Comparison of ENCODE assay signal across 10 cellular contexts in genomic region chr17:78180083-78180482, GRCh38. TPM values are rescaled to one million over a fixed set of nuclear protein-coding genes. Genes with fewer than 3 reads are reported as not detected.
DNase-seq lines count a peak whose midpoint lies in the region; ATAC-seq and TF ChIP-seq lines count a peak whose summit lies in the region.
"Had no signal": no experiment of that assay in that cellular context is flagged by ENCODE, and none has a peak within 500 bp of the region (broad histone marks: within the 10 kb centered on the region; RNA-seq: fewer than 3 reads in every experiment).

No MANE protein-coding gene starts in this region.

- H3K27me3 ChIP-seq in BLaER1 (no peaks in the 10 kb centered on the region), psoas muscle (ENCODE audit: insufficient read depth in 3 of 3, low read length in 2 of 3) (no peaks in the 10 kb centered on the region)

- H3K4me2 ChIP-seq in BLaER1 (peak overlapping the region; percentile 62), OCI-LY7 (ENCODE audit: low read length) (peak overlapping the region; percentile 1; the same call in 1 of the 2 replicates)

- H3K4me3 ChIP-seq in BLaER1: no peak overlapping the region
- H3K4me3 ChIP-seq in OCI-LY7 (ENCODE audit: low read depth, low read length, poor library complexity, severe bottlenecking): no peak overlapping the region
- H3K4me3 ChIP-seq in psoas muscle: no peak overlapping the region

- no peaks in the 10 kb centered on the region for H3K27me3 Mint-ChIP-seq in effector memory CD8-positive, alpha-beta T cell

- no peak for TF ChIP-seq POLR2A in erythroblast (IDR thresholded peaks at IDR 0.05; ENCODE audit: low read length)

- POLR2A ChIA-PET in OCI-LY7 (lab: Charles Lee): interaction anchor here (0.5 to 1.4 kb wide), 3 partner anchors 10 to 13 kb away, joined by 3 to 5 read pairs (median 5); no protein-coding TSS in a partner anchor

- no peak for DNase-seq in OCI-LY7 (ENCODE audit: low spot score)
- DNase-seq in effector memory CD8-positive, alpha-beta T cell: no peak
- DNase-seq in psoas muscle: no peak
- DNase-seq in substantia nigra (lab: John Stamatoyannopoulos, UW): no peak
- DNase-seq in erythroblast (lab: John Stamatoyannopoulos, UW): no peak
- no peak for DNase-seq in NCI-H345 treated with DMSO at 0.1 percent for 48 hours (lab: John Stamatoyannopoulos, UW; ENCODE audit: unreplicated experiment)
- DNase-seq: activated T-cell treated with anti-CD3 and anti-CD28 coated beads, Interleukin-2, amount 50 U/mL, for 1 hour; NCI-H82 had no signal

- no peaks in the 10 kb centered on the region for H3K9me2 ChIP-seq in OCI-LY7 (ENCODE audit: insufficient read depth, low read length)

- ATAC-seq in effector memory CD8-positive, alpha-beta T cell (replicated peaks): peak; percentile 55
- ATAC-seq in psoas muscle (no peak), HG03196 (IDR thresholded peaks at IDR 0.05; ENCODE audit: unreplicated experiment) (no peak)

- H3K79me2 ChIP-seq in OCI-LY7 (ENCODE audit: insufficient read depth, low read depth, low read length): peaks cover 2% of the 10 kb centered on the region; the same call in 1 of the 2 replicates

- H3K9me3 ChIP-seq in BLaER1 (no peaks in the 10 kb centered on the region), OCI-LY7 (ENCODE audit: low read length) (no peaks in the 10 kb centered on the region), psoas muscle (no peaks in the 10 kb centered on the region)

- H3K27ac Mint-ChIP-seq in effector memory CD8-positive, alpha-beta T cell: peak overlapping the region; percentile 74 to 80

- TF ChIP-seq CTCF in OCI-LY7 (conservative IDR thresholded peaks at IDR 0.05; ENCODE audit: low read length): no peak
- TF ChIP-seq CTCF in psoas muscle (IDR thresholded peaks at IDR 0.05): no peak

- H2AFZ ChIP-seq in OCI-LY7 (ENCODE audit: low read length): no peak overlapping the region

- H3K36me3 ChIP-seq in BLaER1 (peaks cover 83% of the 10 kb centered on the region), OCI-LY7 (ENCODE audit: insufficient read depth, low read length) (peaks cover 60% of the 10 kb centered on the region), psoas muscle (ENCODE audit: insufficient read depth in 1 of 2, low read depth in 1 of 2) (no peaks in the 10 kb centered on the region)

- peak overlapping the region; percentile 13 to 68 for H3K4me3 Mint-ChIP-seq in effector memory CD8-positive, alpha-beta T cell

- CTCF ChIA-PET in OCI-LY7 (lab: Charles Lee; ENCODE audit: unreplicated experiment): no interaction called here

- peak overlapping the region; percentile 74 for H3K27ac ChIP-seq in BLaER1
- H3K27ac ChIP-seq in OCI-LY7 (ENCODE audit: low read depth, low read length, poor library complexity, severe bottlenecking): no peak overlapping the region
- peak overlapping the region; percentile 66 for H3K27ac ChIP-seq in psoas muscle
- H3K27ac ChIP-seq in substantia nigra (ENCODE audit: low read depth, low read length, poor library complexity, severe bottlenecking): no peak overlapping the region

- H3K9ac ChIP-seq in BLaER1: peak overlapping the region; percentile 63

- WGBS in psoas muscle, 3 donors: 70 to 82% (median 73%) methylated on average over 14 of the region's 14 CpGs

- peaks cover 11 to 12% of the 10 kb centered on the region in 2 donors for H3K4me1 Mint-ChIP-seq in effector memory CD8-positive, alpha-beta T cell (ENCODE audit: low read depth in 2 of 2)

- peaks cover 9% of the 10 kb centered on the region for H3K36me3 Mint-ChIP-seq in effector memory CD8-positive, alpha-beta T cell (ENCODE audit: insufficient read depth)

- intact Hi-C loops in OCI-LY7 (cut with micrococcal nuclease; ENCODE audit: unreplicated experiment) (no loop called here), psoas muscle (cut with DNase I) (loop anchor here in 1 of 2 donors (5.0 kb wide), 1 partner anchor 38 kb away; no protein-coding TSS in a partner anchor)

- TSS peak; percentile 29 for BruUV-seq in OCI-LY7 (replicated peaks; lab: Mats Ljungman, UMichigan)

- H3K9me3 Mint-ChIP-seq in effector memory CD8-positive, alpha-beta T cell: no peaks in the 10 kb centered on the region

- H4K20me1 ChIP-seq in BLaER1 (no peaks in the 10 kb centered on the region), OCI-LY7 (ENCODE audit: insufficient read depth, low read length) (no peaks in the 10 kb centered on the region)

- peaks cover 73% of the 10 kb centered on the region for H3K4me1 ChIP-seq in BLaER1
- H3K4me1 ChIP-seq in OCI-LY7 (ENCODE audit: insufficient read depth, low read length, poor library complexity, severe bottlenecking): peaks cover 44% of the 10 kb centered on the region
- H3K4me1 ChIP-seq in psoas muscle: peaks cover 30% of the 10 kb centered on the region

RNA-seq across cellular contexts. Expression of gene TK1, which starts 6.8 kb away (rescaled TPM):
- 108 and 118 TPM in 2 replicates for total RNA-seq in OCI-LY7 (2014; rRNA removed; shearing (Covaris generic))
- total RNA-seq in OCI-LY7 (2022): 149 TPM in 2 replicates
- total RNA-seq in psoas muscle: 1 to 10 TPM in 3 of 4 donors, under 1 TPM in 1; 0.68 to 3.1 (median 2.3) TPM
- polyA plus RNA-seq in psoas muscle: 1 to 10 TPM in 2 of 3 donors, under 1 TPM in 1; 0.88 to 1.5 (median 1.1) TPM

RNA-seq across cellular contexts. Expression of gene AFMID, which starts 7.1 kb away (rescaled TPM):
- total RNA-seq in OCI-LY7 (2014; rRNA removed; shearing (Covaris generic)): 87.8 and 89.1 TPM in 2 replicates
- 90.2 and 101 TPM in 2 replicates for total RNA-seq in OCI-LY7 (2022)
- 10 to 100 TPM in 2 of 4 donors, 1 to 10 TPM in 2; 7.4 to 20.8 (median 12.1) TPM for total RNA-seq in psoas muscle
- polyA plus RNA-seq in psoas muscle: 1 to 10 TPM; 8.1 to 9.9 (median 9.3) TPM

RNA-seq across cellular contexts. Expression of gene SYNGR2, which starts 11.7 kb away (rescaled TPM):
- 21.3 and 35.4 TPM in 2 replicates for total RNA-seq in OCI-LY7 (2014; rRNA removed; shearing (Covaris generic))
- total RNA-seq in OCI-LY7 (2022) (44.9 and 45.5 TPM in 2 replicates), psoas muscle (100 to 1,000 TPM; 134 to 313 (median 192) TPM)
- 100 to 1,000 TPM in 2 of 3 donors, 10 to 100 TPM in 1; 61.7 to 181 (median 120) TPM for polyA plus RNA-seq in psoas muscle

RNA-seq across cellular contexts. Expression of gene C17orf99, which starts 33.9 kb away (rescaled TPM):
- total RNA-seq in OCI-LY7 (2014; rRNA removed; shearing (Covaris generic)): not detected in 2 replicates
- total RNA-seq in OCI-LY7 (2022): 1.1 TPM in 2 replicates
- total RNA-seq in psoas muscle: not detected
- not detected for polyA plus RNA-seq in psoas muscle

RNA-seq across cellular contexts. Expression of gene BIRC5, which starts 34.0 kb away (rescaled TPM):
- total RNA-seq in OCI-LY7 (2014; rRNA removed; shearing (Covaris generic)): 229 and 266 TPM in 2 replicates
- total RNA-seq in OCI-LY7 (2022) (184 and 190 TPM in 2 replicates), psoas muscle (under 1 TPM in 2 of 4 donors, not detected in 2; 0.12 to 0.34 TPM)
- polyA plus RNA-seq in psoas muscle: under 1 TPM; 0.06 to 0.96 (median 0.23) TPM

Comparison
In these comparisons a context has a peak if more than half of its experiments do, and no peak if none do; other contexts are left out.
1. H3K27ac ChIP-seq: peak in BLaER1 (single experiment) and psoas muscle (single experiment); none in OCI-LY7 (single experiment) and substantia nigra (single experiment).
2. RNA of gene TK1, which starts 6.8 kb away (total RNA-seq): 108 to 149 TPM in OCI-LY7; 0.68 to 3.1 TPM in psoas muscle; every median in the first group is over 10 times any median in the second.
3. RNA of gene AFMID, which starts 7.1 kb away (total RNA-seq): 87.8 to 101 TPM in OCI-LY7; 7.4 to 20.8 TPM in psoas muscle; every median in the first group is over 4 times any median in the second.